ENCODE assay signal across 8 cellular contexts in the genomic region with DNA sequence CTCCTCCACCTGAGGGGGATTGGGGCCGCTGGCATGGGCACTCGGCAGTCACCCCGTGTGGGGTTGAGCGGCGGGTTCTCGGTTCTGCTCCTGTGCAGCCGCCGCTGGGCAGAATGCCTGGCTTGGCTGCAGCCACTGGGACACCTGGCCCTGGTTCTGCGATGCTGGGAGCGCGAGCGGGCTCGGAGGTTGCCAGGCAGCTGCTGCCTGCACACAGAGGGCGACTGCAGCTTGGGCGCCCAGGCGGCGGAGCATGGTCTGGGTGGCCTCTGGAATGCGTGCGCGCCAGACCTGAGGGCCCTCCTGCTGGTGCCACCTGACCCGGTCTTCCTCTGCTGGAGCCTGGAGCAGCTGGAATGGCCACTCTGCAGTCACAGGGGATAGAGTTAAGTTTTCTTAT.
DNase-seq lines count a peak whose midpoint lies in the region; ATAC-seq and TF ChIP-seq lines count a peak whose summit lies in the region.
"Not testable (repeated sequence)": the region's sequence is repeated elsewhere in the genome, so short reads cannot be mapped to it uniquely, and the experiment has no call there.

No MANE protein-coding gene starts in this region.

- DNase-seq in BE2C = peak; percentile 13
- DNase-seq in NCI-H146 treated with DMSO at 0.1 percent for 48 hours (lab: John Stamatoyannopoulos, UW; ENCODE audit: unreplicated experiment) = peak; percentile 1
- DNase-seq in SHP77 (lab: John Stamatoyannopoulos, UW) = peak; percentile 20 to 63
- peak; percentile 37 for DNase-seq in Right ventricle myocardium superior
- peak; percentile 50 for DNase-seq in left kidney (ENCODE audit: low read depth, low spot score)

- H3K27me3 ChIP-seq in BE2C = peaks cover 23% of the 10 kb centered on the region
- H3K27me3 ChIP-seq in parathyroid adenoma (ENCODE audit: control insufficient read depth, insufficient read depth, low read length) = not testable (repeated sequence)

- H3K9me3 ChIP-seq in BE2C; ES-I3 (ENCODE audit: control insufficient read depth, insufficient read depth, low read length); parathyroid adenoma (ENCODE audit: control insufficient read depth, low read length): not testable (repeated sequence)

- H3K4me3 Mint-ChIP-seq in activated naive CD8-positive, alpha-beta T cell = peak overlapping the region; percentile 40

- intact Hi-C loops in Right ventricle myocardium superior (cut with DNase I) = not testable (repeated sequence)

- not testable (repeated sequence) for H3K27ac ChIP-seq in parathyroid adenoma

- H3K4me1 ChIP-seq in BE2C; ES-I3 (ENCODE audit: insufficient read depth, low read length); parathyroid adenoma: not testable (repeated sequence)

- H3K27ac Mint-ChIP-seq in activated naive CD8-positive, alpha-beta T cell = not testable (repeated sequence)

- peak overlapping the region; percentile 64 for H3K9ac ChIP-seq in ES-I3 (ENCODE audit: low read depth, low read length)
- H3K9ac ChIP-seq in parathyroid adenoma = not testable (repeated sequence)

- peak overlapping the region; percentile 75 for H2AFZ ChIP-seq in parathyroid adenoma

- H3K79me2 ChIP-seq in parathyroid adenoma = not testable (repeated sequence)

- not testable (repeated sequence) for TF ChIP-seq CTCF in BE2C (IDR thresholded peaks at IDR 0.05; ENCODE audit: low read depth, low read length); parathyroid adenoma (IDR thresholded peaks at IDR 0.05)

- ATAC-seq in Right ventricle myocardium superior (ENCODE audit: poor library complexity) = not testable (repeated sequence)

- peaks cover 26% of the 10 kb centered on the region for H3K27me3 Mint-ChIP-seq in activated naive CD8-positive, alpha-beta T cell

- H3K4me2 ChIP-seq in parathyroid adenoma (ENCODE audit: low read length) = not testable (repeated sequence)

- not testable (repeated sequence) for H3K36me3 Mint-ChIP-seq in activated naive CD8-positive, alpha-beta T cell

- not testable (repeated sequence) for H3K36me3 ChIP-seq in BE2C; ES-I3 (ENCODE audit: insufficient read depth, low read length); parathyroid adenoma (ENCODE audit: control insufficient read depth, insufficient read depth, low read length)

- H3K9me3 Mint-ChIP-seq in activated naive CD8-positive, alpha-beta T cell (ENCODE audit: low read depth) = not testable (repeated sequence)

- H3K4me3 ChIP-seq in BE2C (ENCODE audit: low read depth, low read length); parathyroid adenoma (ENCODE audit: low read depth, low read length): not testable (repeated sequence)

- not testable (repeated sequence) for H3K4me1 Mint-ChIP-seq in activated naive CD8-positive, alpha-beta T cell (ENCODE audit: low read depth)
